29 cellular contexts compared by ENCODE assay signal in genomic region chr1:78536427-78536826, GRCh38. TPM values are rescaled to one million over a fixed set of nuclear protein-coding genes. Genes with fewer than 3 reads are reported as not detected.
DNase-seq lines count a peak whose midpoint lies in the region; ATAC-seq and TF ChIP-seq lines count a peak whose summit lies in the region.
"Had no signal": no experiment of that assay in that cellular context is flagged by ENCODE, and none has a peak within 500 bp of the region (broad histone marks: within the 10 kb centered on the region; RNA-seq: fewer than 3 reads in every experiment).

No MANE protein-coding gene starts in this region.

- H3F3A ChIP-seq in GM23248 (ENCODE audit: insufficient read depth) (0 out of 2 replicates have a peak, but pooled peaks cover 7% of the 10 kb centered on the region), SK-N-SH (replicated peaks; ENCODE audit: insufficient read depth) (peaks cover 7% of the 10 kb centered on the region)

- no peaks in the 10 kb centered on the region for H3K36me3 Mint-ChIP-seq in stimulated activated memory B cell treated with anti-CD40 and anti-IgM and Interleukin-4, amounts not matched to agents 10 μg/mL and 1 μg/mL and 100 μg/mL, for 72 hours
- H3K36me3 Mint-ChIP-seq: activated CD4-positive, alpha-beta memory T cell treated with anti-CD3 and anti-CD28 coated beads for 36 hours had no signal

- H3K9me2 ChIP-seq in GM23248 (ENCODE audit: insufficient read depth) (no peaks in the 10 kb centered on the region), SK-N-SH (no peaks in the 10 kb centered on the region)

- H3K4me3 Mint-ChIP-seq in stimulated activated memory B cell treated with anti-CD40 and anti-IgM and Interleukin-4, amounts not matched to agents 10 μg/mL and 1 μg/mL and 100 μg/mL, for 72 hours, result no peak overlapping the region
- H3K4me3 Mint-ChIP-seq: activated CD4-positive, alpha-beta memory T cell treated with anti-CD3 and anti-CD28 coated beads for 36 hours; activated naive CD8-positive, alpha-beta T cell treated with anti-CD3 and anti-CD28 coated beads for 36 hours; effector memory CD8-positive, alpha-beta T cell; neural crest cell had no signal

- no peaks in the 10 kb centered on the region for H4K20me1 ChIP-seq in GM23248 (ENCODE audit: insufficient read depth)
- H4K20me1 ChIP-seq in SK-N-SH (ENCODE audit: insufficient read depth), result no peaks in the 10 kb centered on the region

- H3K27ac ChIP-seq in GM23248 (no peak overlapping the region), SK-N-SH (ENCODE audit: low read depth in 2 of 2, low read length in 1 of 2) (no peak overlapping the region; a peak in 1 of 4 replicates), aorta (ENCODE audit: low read depth in 1 of 2, low read length in 2 of 2) (no peak overlapping the region)
- H3K27ac ChIP-seq: brain microvascular endothelial cell, right lobe of liver, stomach, transverse colon had no signal

- no peak overlapping the region for H3K4me3 ChIP-seq in AG04449 (ENCODE audit: low read depth, low read length)
- no peak overlapping the region for H3K4me3 ChIP-seq in GM23248
- H3K4me3 ChIP-seq in SK-N-SH (ENCODE audit: low read depth in 2 of 2, low read length in 1 of 2), result no peak overlapping the region
- no peak overlapping the region for H3K4me3 ChIP-seq in fibroblast of the aortic adventitia (ENCODE audit: low read depth, low read length)
- no peak overlapping the region for H3K4me3 ChIP-seq in aorta (ENCODE audit: low read length in 2 of 2)
- H3K4me3 ChIP-seq: right lobe of liver, stomach, transverse colon had no signal

- H3K79me2 ChIP-seq in GM23248 (ENCODE audit: insufficient read depth) (no peaks in the 10 kb centered on the region), SK-N-SH (ENCODE audit: insufficient read depth) (no peaks in the 10 kb centered on the region)

- POLR2A ChIA-PET in AG04449 (lab: Yijun Ruan, JAX), result no interaction called here
- POLR2A ChIA-PET in SK-N-SH (lab: Yijun Ruan, JAX), result no interaction called here

- H3K4me1 ChIP-seq in GM23248 (ENCODE audit: insufficient read depth) (peaks cover 13% of the 10 kb centered on the region), SK-N-SH (ENCODE audit: control insufficient read depth in 1 of 2, insufficient read depth in 2 of 2, low read depth in 1 of 2, low read length in 1 of 2) (0 out of 4 replicates have a peak, but pooled peaks cover 0 to 12% of the 10 kb centered on the region in 2 experiments), aorta (ENCODE audit: control insufficient read depth in 1 of 2, insufficient read depth in 2 of 2, low read length in 2 of 2) (no peaks in the 10 kb centered on the region)
- H3K4me1 ChIP-seq: right lobe of liver, stomach, transverse colon had no signal

- 71 to 75% methylated on average over 2 of the region's 2 CpGs for WGBS in GM23248 (ENCODE audit: low coverage in 1 of 2, low lambda C conversion rate in 2 of 2, missing lambda C conversion rate in 2 of 2), 2 experiments
- WGBS in SK-N-SH (ENCODE audit: low lambda C conversion rate), result 79% methylated on average over 2 of the region's 2 CpGs
- 86 to 89% methylated on average over 2 of the region's 2 CpGs for WGBS in aorta, 2 donors

- peak overlapping the region; percentile 25 for H3K4me2 ChIP-seq in GM23248 (ENCODE audit: unreplicated experiment)
- H3K4me2 ChIP-seq in SK-N-SH, result no peak overlapping the region

- H3K27me3 ChIP-seq in GM23248 (replicated peaks; ENCODE audit: insufficient read depth) (no peaks in the 10 kb centered on the region), SK-N-SH (ENCODE audit: insufficient read depth) (no peaks in the 10 kb centered on the region), aorta (ENCODE audit: control insufficient read depth in 1 of 2, insufficient read depth in 2 of 2, low read length in 1 of 2) (peaks cover 0 to 1% of the 10 kb centered on the region in 2 donors)
- H3K27me3 ChIP-seq: brain microvascular endothelial cell, right lobe of liver, stomach, transverse colon had no signal

- CTCF ChIA-PET in AG04449 (lab: Yijun Ruan, JAX), result interaction anchor here (1.1 to 1.4 kb wide), 3 partner anchors 72 to 392 kb away, joined by 3 to 4 read pairs (median 3); no protein-coding TSS in a partner anchor
- CTCF ChIA-PET in SK-N-SH (lab: Yijun Ruan, JAX), result no interaction called here

- ATAC-seq in stimulated activated memory B cell treated with anti-CD40 and anti-IgM and Interleukin-4, amounts not matched to agents 10 μg/mL and 1 μg/mL and 100 μg/mL, for 72 hours, result no peak
- no peak for ATAC-seq in aorta (ENCODE audit: low FRiP score)
- ATAC-seq: activated CD4-positive, CD25-positive, alpha-beta regulatory T cell treated with anti-CD3 and anti-CD28 coated beads, Interleukin-2, amount 50 U/mL, for 24 hours; effector memory CD8-positive, alpha-beta T cell; esophagus mucosa; Panc1; right lobe of liver had no signal

- H3K36me3 ChIP-seq in GM23248 (ENCODE audit: low read depth) (no peaks in the 10 kb centered on the region), SK-N-SH (replicated peaks in 1 of 2; ENCODE audit: control insufficient read depth in 1 of 2, insufficient read depth in 2 of 2, low read length in 1 of 2) (peaks cover 3 to 11% of the 10 kb centered on the region in 2 experiments), aorta (ENCODE audit: control insufficient read depth in 1 of 2, insufficient read depth in 2 of 2, low read length in 1 of 2) (no peaks in the 10 kb centered on the region)
- H3K36me3 ChIP-seq: brain microvascular endothelial cell, right lobe of liver, stomach, transverse colon had no signal

- no peak for TF ChIP-seq CTCF in AG04449 (IDR thresholded peaks at IDR 0.05; ENCODE audit: insufficient read depth, low read length, missing control alignments)
- TF ChIP-seq CTCF in SK-N-SH (IDR thresholded peaks at IDR 0.05), result no peak
- no peak for TF ChIP-seq CTCF in fibroblast of the aortic adventitia (IDR thresholded peaks at IDR 0.05; ENCODE audit: insufficient read depth, low read length)

- no peaks in the 10 kb centered on the region for H3K4me1 Mint-ChIP-seq in stimulated activated memory B cell treated with anti-CD40 and anti-IgM and Interleukin-4, amounts not matched to agents 10 μg/mL and 1 μg/mL and 100 μg/mL, for 72 hours
- H3K4me1 Mint-ChIP-seq: activated naive CD8-positive, alpha-beta T cell treated with anti-CD3 and anti-CD28 coated beads for 36 hours; neural crest cell had no signal

- H3K9ac ChIP-seq in GM23248, result no peak overlapping the region
- H3K9ac ChIP-seq in SK-N-SH, result no peak overlapping the region

- intact Hi-C loops in aorta (cut with DNase I), result no loop called here

- TF ChIP-seq RAD21 in SK-N-SH (IDR thresholded peaks at IDR 0.05; ENCODE audit: low read length), result no peak

- no peak for TF ChIP-seq EP300 in SK-N-SH (IDR thresholded peaks at IDR 0.05; ENCODE audit: borderline replicate concordance in 1 of 2, low read depth in 1 of 2, low read length in 1 of 2)

- H3K9me3 Mint-ChIP-seq in stimulated activated memory B cell treated with anti-CD40 and anti-IgM and Interleukin-4, amounts not matched to agents 10 μg/mL and 1 μg/mL and 100 μg/mL, for 72 hours, result peaks cover 2% of the 10 kb centered on the region
- H3K9me3 Mint-ChIP-seq: activated T-helper 2 cell treated with anti-CD3 and anti-CD28 coated beads, Interferon-gamma antibody, Interleukin-2, Interleukin-4, amounts not matched to agents 10 μg/mL and 5 μg/mL and 100 μg/mL, durations not matched to agents 14 hours and 24 hours and 36 hours had no signal

- no peaks in the 10 kb centered on the region for H3K27me3 Mint-ChIP-seq in stimulated activated memory B cell treated with anti-CD40 and anti-IgM and Interleukin-4, amounts not matched to agents 10 μg/mL and 1 μg/mL and 100 μg/mL, for 72 hours
- H3K27me3 Mint-ChIP-seq: activated CD4-positive, alpha-beta memory T cell treated with anti-CD3 and anti-CD28 coated beads for 36 hours; activated naive CD8-positive, alpha-beta T cell treated with anti-CD3 and anti-CD28 coated beads for 36 hours; effector memory CD8-positive, alpha-beta T cell had no signal

- in situ Hi-C loops in GM23248 (cut with MboI), result no loop called here

- H3K9me3 ChIP-seq in GM23248 (ENCODE audit: low read depth) (no peaks in the 10 kb centered on the region), SK-N-SH (no peaks in the 10 kb centered on the region), aorta (ENCODE audit: control insufficient read depth, low read length) (peaks cover 2% of the 10 kb centered on the region)
- H3K9me3 ChIP-seq: right lobe of liver, stomach, transverse colon had no signal

- no peak overlapping the region for H3K27ac Mint-ChIP-seq in stimulated activated memory B cell treated with anti-CD40 and anti-IgM and Interleukin-4, amounts not matched to agents 10 μg/mL and 1 μg/mL and 100 μg/mL, for 72 hours
- H3K27ac Mint-ChIP-seq: activated CD4-positive, alpha-beta memory T cell treated with anti-CD3 and anti-CD28 coated beads for 36 hours; activated naive CD8-positive, alpha-beta T cell treated with anti-CD3 and anti-CD28 coated beads for 36 hours; activated T-helper 2 cell treated with anti-CD3 and anti-CD28 coated beads, Interferon-gamma antibody, Interleukin-2, Interleukin-4, amounts not matched to agents 10 μg/mL and 5 μg/mL and 100 μg/mL, durations not matched to agents 14 hours and 24 hours and 36 hours; effector memory CD8-positive, alpha-beta T cell had no signal

- DNase-seq in AG04449 (ENCODE audit: low read depth, low spot score) (peak; percentile 12), GM23248 (peak; percentile 67), SK-N-SH (no peak), fibroblast of the aortic adventitia (ENCODE audit: low read depth) (peak; percentile 39), aorta (no peak), COLO668 (lab: John Stamatoyannopoulos, UW; ENCODE audit: unreplicated experiment) (no peak), DMS79 treated with DMSO at 0.1 percent for 48 hours (lab: John Stamatoyannopoulos, UW) (no peak)
- DNase-seq: activated CD4-positive, alpha-beta memory T cell treated with anti-CD3 and anti-CD28 coated beads for 36 hours; activated naive CD8-positive, alpha-beta T cell treated with anti-CD3 and anti-CD28 coated beads for 36 hours; brain microvascular endothelial cell; C1 segment of cervical spinal cord; effector memory CD8-positive, alpha-beta T cell; KG1; NCI-H1436 treated with DMSO at 0.1 percent for 48 hours; NCI-H2107; NCI-H510A; posterior cingulate gyrus; right lobe of liver; stimulated activated CD4-positive, alpha-beta T cell treated with anti-CD3 and anti-CD28 coated beads, Interleukin-15, amount 100 ng/mL, for 24 hours; stomach; transverse colon had no signal

- no peak overlapping the region for H2AFZ ChIP-seq in GM23248
- H2AFZ ChIP-seq in SK-N-SH (ENCODE audit: low read depth), result no peak overlapping the region

RNA-seq across cellular contexts. Expression of gene PTGFR, which starts 45.7 kb away (rescaled TPM):
- total RNA-seq in GM23248 (2014; rRNA removed; shearing (Covaris generic)), result 11.9 and 13.3 TPM in 2 replicates
- polyA plus RNA-seq in GM23248 (2016; fragmentation: Nextera tagmentation; extraction: Ambion mirVana) (7.8 and 8.3 TPM in 2 replicates), SK-N-SH (2012; rRNA removed) (2.2 and 3.6 TPM in 2 replicates), aorta (under 1 TPM in 1 of 2 donors, not detected in 1; 0.36 TPM)
- 4.0 and 4.6 TPM in 2 replicates for polyA plus RNA-seq in SK-N-SH (2012; cell fraction: cytosol; rRNA removed)
- polyA plus RNA-seq in SK-N-SH (2012; cell fraction: nucleus; rRNA removed), result 2.1 and 5.5 TPM in 2 replicates
- total RNA-seq in fibroblast of the aortic adventitia (ENCODE audit: low replicate concordance) (34.3 and 77.5 TPM in 2 replicates), aorta (10 to 100 TPM in 1 of 2 donors, 1 to 10 TPM in 1; 3.9 to 44.3 TPM)
- total RNA-seq: activated CD4-positive, alpha-beta memory T cell treated with anti-CD3 and anti-CD28 coated beads for 36 hours; activated naive CD8-positive, alpha-beta T cell treated with anti-CD3 and anti-CD28 coated beads for 36 hours; activated T-helper 2 cell treated with anti-CD3 and anti-CD28 coated beads, Interferon-gamma antibody, Interleukin-2, Interleukin-4, amounts not matched to agents 10 μg/mL and 5 μg/mL and 100 μg/mL, durations not matched to agents 14 hours and 24 hours and 36 hours; G401; T-helper 1 cell treated with Interleukin-12 subunit alpha and Interleukin-12 subunit beta and Interleukin-4 antibody, amounts not matched to agents 30 ng/mL and 1 ng/mL, for 36 hours had no signal

Comparison
In these comparisons a context has a peak if more than half of its experiments do, and no peak if none do; other contexts are left out.
1. DNase-seq: peak in AG04449 (single experiment), GM23248 (single experiment) and fibroblast of the aortic adventitia (single experiment); none in SK-N-SH (single experiment), aorta (0 of 2), COLO668 (single experiment) and DMS79 treated with DMSO at 0.1 percent for 48 hours (single experiment).